Comparison of ENCODE assay signal across 1 cellular context in the genomic region with DNA sequence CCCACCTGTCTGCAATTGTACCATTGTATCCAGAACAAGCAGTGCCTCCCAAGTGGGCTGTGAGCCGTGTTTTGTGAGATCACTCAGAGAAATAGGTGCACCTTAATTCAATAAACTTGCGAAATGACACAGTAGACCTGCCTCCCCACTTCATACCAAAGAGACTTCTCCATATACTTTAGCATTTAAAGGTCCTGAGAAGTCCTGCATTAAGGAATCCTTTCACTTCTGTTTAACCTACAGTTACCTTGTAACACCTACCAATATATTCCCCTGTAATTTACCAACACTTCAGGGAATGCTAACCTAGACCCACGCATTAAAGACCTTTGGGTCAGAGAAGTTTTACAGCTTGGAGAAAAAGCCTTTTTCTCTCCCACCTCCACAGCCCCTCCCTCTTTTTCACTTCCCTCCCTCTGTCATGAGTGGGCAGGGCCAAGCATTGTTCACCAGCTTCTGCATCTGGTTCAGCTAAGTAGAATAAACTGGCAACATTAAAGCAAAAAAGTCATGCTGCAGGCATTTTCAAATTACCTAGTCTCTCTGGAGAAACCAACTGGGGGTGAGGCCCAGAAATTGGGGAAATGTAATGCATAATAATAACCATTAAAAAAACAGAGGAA.
A peak's percentile ranks its signal among the peaks of the same experiment; 100 is the strongest.
TF ChIP-seq lines count a peak whose summit lies in the region.

No MANE protein-coding gene starts in this region.

TF ChIP-seq in HepG2, 621 proteins besides CTCF, POLR2A, EP300 and RAD21:
- no peak for TF ChIP-seq SMYD3 (CRISPR knock-in tag; IDR thresholded peaks at IDR 0.05)
- TF ChIP-seq HNRNPK (IDR thresholded peaks at IDR 0.05; ENCODE audit: low read depth, low read length, poor library complexity, severe bottlenecking), result peak; percentile 43
